ENCODE assay signal across 21 cellular contexts in genomic region chr1:185288435-185288834, GRCh38.
"Had no signal": no experiment of that assay in that cellular context is flagged by ENCODE, and none has a peak within 500 bp of the region (broad histone marks: within the 10 kb centered on the region; RNA-seq: fewer than 3 reads in every experiment).

No MANE protein-coding gene starts in this region.

- H3K36me3 Mint-ChIP-seq: naive B cell had no signal

- H3K27me3 Mint-ChIP-seq: naive B cell had no signal

- ATAC-seq: left lung; mucosa of descending colon; psoas muscle; stimulated activated effector memory CD8-positive, alpha-beta T cell treated with anti-CD3 and anti-CD28 coated beads, Interleukin-12 subunit alpha, Interleukin-12 subunit beta, amount 100 ng/mL, for 72 hours had no signal

- H3K27ac ChIP-seq: dorsolateral prefrontal cortex, left lung, psoas muscle, sigmoid colon, stomach, thyroid gland, upper lobe of left lung had no signal

- H3K9me3 Mint-ChIP-seq: stimulated activated effector memory CD8-positive, alpha-beta T cell treated with anti-CD3 and anti-CD28 coated beads, Interleukin-12 subunit alpha, Interleukin-12 subunit beta, amount 100 ng/mL, for 72 hours had no signal

- H3K9me3 ChIP-seq: left lung, mucosa of descending colon, psoas muscle, sigmoid colon, stomach, thyroid gland, upper lobe of left lung had no signal

- H3K4me1 ChIP-seq: psoas muscle, thyroid gland, upper lobe of left lung had no signal

- H3K4me3 ChIP-seq: dorsolateral prefrontal cortex, left lung, mucosa of descending colon, psoas muscle, sigmoid colon, stomach, thyroid gland, upper lobe of left lung had no signal

- H3K4me3 Mint-ChIP-seq: mesothelial cell of epicardium; naive B cell; neural crest cell; stimulated activated effector memory CD8-positive, alpha-beta T cell treated with anti-CD3 and anti-CD28 coated beads, Interleukin-12 subunit alpha, Interleukin-12 subunit beta, amount 100 ng/mL, for 72 hours had no signal

- H3K27me3 ChIP-seq: dorsolateral prefrontal cortex, left lung, sigmoid colon, stomach, thyroid gland, upper lobe of left lung had no signal

- H3K36me3 ChIP-seq: sigmoid colon, thyroid gland, upper lobe of left lung had no signal

- H3K27ac Mint-ChIP-seq: mesothelial cell of epicardium; naive B cell; stimulated activated effector memory CD8-positive, alpha-beta T cell treated with anti-CD3 and anti-CD28 coated beads, Interleukin-12 subunit alpha, Interleukin-12 subunit beta, amount 100 ng/mL, for 72 hours had no signal

- DNase-seq: dorsolateral prefrontal cortex; effector CD4-positive, alpha-beta T cell; hypothalamus; kidney; left cardiac atrium; left lung; mesenchymal stem cell; mucosa of descending colon; naive B cell; psoas muscle; right cardiac atrium; sigmoid colon; stimulated activated CD4-positive, alpha-beta T cell treated with anti-CD3 and anti-CD28 coated beads, Interleukin-2, amount 100 ng/mL, for 24 hours; stimulated activated CD4-positive, alpha-beta T cell treated with anti-CD3 and anti-CD28 coated beads, Interleukin-4, amount 100 ng/mL, for 24 hours; stimulated activated naive CD4-positive, alpha-beta T cell treated with Interleukin-2 at 50 U/mL for 16 hours; stomach; thyroid gland; upper lobe of left lung had no signal

- H3K4me1 Mint-ChIP-seq: neural crest cell had no signal
